Comparison of ENCODE assay signal across 25 cellular contexts in genomic region chr1:180811886-180812285, GRCh38.
A peak's percentile ranks its signal among the peaks of the same experiment; 100 is the strongest.
DNase-seq lines count a peak whose midpoint lies in the region; FAIRE-seq and TF ChIP-seq lines count a peak whose summit lies in the region.
"Had no signal": no experiment of that assay in that cellular context is flagged by ENCODE, and none has a peak within 500 bp of the region (broad histone marks: within the 10 kb centered on the region; RNA-seq: fewer than 3 reads in every experiment).

No MANE protein-coding gene starts in this region.

- no peak overlapping the region for H4K91ac ChIP-seq in trophoblast cell (ENCODE audit: low read depth, low read length)

- in situ Hi-C loops in brain microvascular endothelial cell (cut with HindIII; ENCODE audit: low pct_ligation_motif_present, low sequenced_read_pairs): no loop called here

- no peak overlapping the region for H2AFZ ChIP-seq in trophoblast cell (ENCODE audit: insufficient read depth, low read length, poor library complexity)

- no peak overlapping the region for H2BK5ac ChIP-seq in trophoblast cell (ENCODE audit: low read depth, low read length, poor library complexity)

- peak; percentile 51 for FAIRE-seq in D721Med (lab: Jason Lieb, UNC)
- FAIRE-seq: A549, GM12891, HTR-8/SVneo, K562 had no signal

- H3K36me3 ChIP-seq in brain microvascular endothelial cell (replicated peaks): no peaks in the 10 kb centered on the region
- H3K36me3 ChIP-seq in trophoblast cell (ENCODE audit: control insufficient read depth in 1 of 2, insufficient read depth in 2 of 2, low read length in 2 of 2): no peaks in the 10 kb centered on the region

- no peak overlapping the region for H2AK5ac ChIP-seq in trophoblast cell (ENCODE audit: low read length)

- no peak overlapping the region for H3K18ac ChIP-seq in trophoblast cell (ENCODE audit: low read length)

- H3K79me1 ChIP-seq in trophoblast cell (ENCODE audit: low read length): no peaks in the 10 kb centered on the region

- H3K4ac ChIP-seq in trophoblast cell (ENCODE audit: low read depth, low read length): no peak overlapping the region

- H3K4me3 ChIP-seq in brain microvascular endothelial cell (ENCODE audit: low read depth, low read length): no peak overlapping the region
- H3K4me3 ChIP-seq in trophoblast cell (ENCODE audit: low read depth, low read length): no peak overlapping the region
- H3K4me3 ChIP-seq: A549; BLaER1 treated with 17β-estradiol and CSF1 and Interleukin-3, amounts not matched to agents 10 nM and 100 nM; K562 had no signal

- no peaks in the 10 kb centered on the region for H3K4me1 ChIP-seq in trophoblast cell (ENCODE audit: control insufficient read depth in 1 of 2, insufficient read depth in 2 of 2, low read length in 2 of 2)
- H3K4me1 ChIP-seq: A549; BLaER1 treated with 17β-estradiol and CSF1 and Interleukin-3, amounts not matched to agents 10 nM and 100 nM had no signal

- H3K27ac ChIP-seq in brain microvascular endothelial cell (no peak overlapping the region), trophoblast cell (ENCODE audit: low read depth, low read length) (no peak overlapping the region)
- H3K27ac ChIP-seq: A549; BLaER1 treated with 17β-estradiol and CSF1 and Interleukin-3, amounts not matched to agents 10 nM and 100 nM; RWPE1 had no signal

- H3K23ac ChIP-seq in trophoblast cell (ENCODE audit: low read length): no peak overlapping the region

- no peak overlapping the region for H2BK120ac ChIP-seq in trophoblast cell (ENCODE audit: insufficient read depth, low read length, poor library complexity)

- no peak overlapping the region for H4K8ac ChIP-seq in trophoblast cell (ENCODE audit: low read depth, low read length)

- H3K4me2 ChIP-seq in trophoblast cell (ENCODE audit: low read length): no peak overlapping the region
- H3K4me2 ChIP-seq: A549; BLaER1 treated with 17β-estradiol and CSF1 and Interleukin-3, amounts not matched to agents 10 nM and 100 nM had no signal

- H3K79me2 ChIP-seq in trophoblast cell (ENCODE audit: control insufficient read depth, insufficient read depth, low read length, poor library complexity): no peaks in the 10 kb centered on the region

- TF ChIP-seq CTCF in D721Med (IDR thresholded peaks at IDR 0.05; ENCODE audit: insufficient read depth, missing control alignments) (no peak), brain microvascular endothelial cell (IDR thresholded peaks at IDR 0.05; ENCODE audit: low read depth, low read length, missing control alignments) (no peak)

- H3K14ac ChIP-seq in trophoblast cell (ENCODE audit: low read length): no peak overlapping the region

- H4K12ac ChIP-seq in trophoblast cell (ENCODE audit: low read depth, low read length): no peak overlapping the region

- H3K9me3 ChIP-seq in trophoblast cell (ENCODE audit: insufficient read depth, low read depth, low read length): no peaks in the 10 kb centered on the region
- H3K9me3 ChIP-seq: A549; BLaER1 treated with 17β-estradiol and CSF1 and Interleukin-3, amounts not matched to agents 10 nM and 100 nM had no signal

- H3K9ac ChIP-seq in trophoblast cell (ENCODE audit: low read length): no peak overlapping the region
- H3K9ac ChIP-seq: BLaER1 treated with 17β-estradiol and CSF1 and Interleukin-3, amounts not matched to agents 10 nM and 100 nM had no signal

- H3K27me3 ChIP-seq in brain microvascular endothelial cell (replicated peaks) (no peaks in the 10 kb centered on the region), trophoblast cell (ENCODE audit: insufficient read depth, low read length) (no peaks in the 10 kb centered on the region)
- H3K27me3 ChIP-seq: BLaER1 treated with 17β-estradiol and CSF1 and Interleukin-3, amounts not matched to agents 10 nM and 100 nM had no signal

- DNase-seq in D721Med (ENCODE audit: insufficient read length, low spot score): no peak
- peak; percentile 14 for DNase-seq in HT1080 (ENCODE audit: low read depth)
- peak; percentile 2 for DNase-seq in brain microvascular endothelial cell
- peak; percentile 0 to 51 for DNase-seq in trophoblast cell
- DNase-seq in amniotic stem cell (lab: John Stamatoyannopoulos, UW): no peak
- DNase-seq in NCI-H2196 (lab: John Stamatoyannopoulos, UW; ENCODE audit: unreplicated experiment): no peak
- DNase-seq in germinal center (ENCODE audit: low spot score): no peak
- DNase-seq: AML-193; CD4-positive, alpha-beta T cell; GF-D8; Kasumi-1; MM.1S; NCI-H1417; NCI-H1694; NCI-H2029 treated with DMSO at 0.1 percent for 48 hours; NCI-H2227 treated with DMSO at 0.1 percent for 48 hours; NCI-H510A; NCI-H69; SHP77 had no signal

- H2BK12ac ChIP-seq in trophoblast cell (ENCODE audit: low read length): no peak overlapping the region

Comparison
In these comparisons a context has a peak if more than half of its experiments do, and no peak if none do; other contexts are left out.
1. DNase-seq: peak in HT1080 (single experiment), brain microvascular endothelial cell (single experiment) and trophoblast cell (2 of 2); none in D721Med (single experiment), amniotic stem cell (single experiment), NCI-H2196 (single experiment) and germinal center (single experiment).